1 cellular context compared by ENCODE assay signal in the genomic region with DNA sequence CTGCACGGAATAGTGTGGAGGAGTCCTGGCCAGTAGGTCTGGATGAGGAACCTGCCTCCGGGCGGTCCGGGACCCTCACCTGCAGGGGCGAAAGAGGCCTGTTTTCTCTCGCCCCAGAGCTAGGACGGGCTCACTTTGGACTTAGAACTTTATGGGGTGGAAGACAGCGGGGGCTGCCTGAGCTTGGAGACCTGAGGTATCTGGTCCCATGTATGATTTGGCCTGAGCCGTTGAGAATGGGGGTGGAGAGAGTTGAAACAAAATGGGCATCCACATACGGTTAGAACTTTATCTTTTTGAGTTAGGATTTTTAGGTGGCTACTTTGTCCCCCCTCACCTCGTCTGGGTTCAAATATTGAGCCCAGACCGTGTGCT.
TF ChIP-seq lines count a peak whose summit lies in the region.

No MANE protein-coding gene starts in this region.

TF ChIP-seq in HEK293, 187 proteins besides CTCF, POLR2A, EP300 and RAD21 (continued from another document):
- TF ChIP-seq, protein P1, sequence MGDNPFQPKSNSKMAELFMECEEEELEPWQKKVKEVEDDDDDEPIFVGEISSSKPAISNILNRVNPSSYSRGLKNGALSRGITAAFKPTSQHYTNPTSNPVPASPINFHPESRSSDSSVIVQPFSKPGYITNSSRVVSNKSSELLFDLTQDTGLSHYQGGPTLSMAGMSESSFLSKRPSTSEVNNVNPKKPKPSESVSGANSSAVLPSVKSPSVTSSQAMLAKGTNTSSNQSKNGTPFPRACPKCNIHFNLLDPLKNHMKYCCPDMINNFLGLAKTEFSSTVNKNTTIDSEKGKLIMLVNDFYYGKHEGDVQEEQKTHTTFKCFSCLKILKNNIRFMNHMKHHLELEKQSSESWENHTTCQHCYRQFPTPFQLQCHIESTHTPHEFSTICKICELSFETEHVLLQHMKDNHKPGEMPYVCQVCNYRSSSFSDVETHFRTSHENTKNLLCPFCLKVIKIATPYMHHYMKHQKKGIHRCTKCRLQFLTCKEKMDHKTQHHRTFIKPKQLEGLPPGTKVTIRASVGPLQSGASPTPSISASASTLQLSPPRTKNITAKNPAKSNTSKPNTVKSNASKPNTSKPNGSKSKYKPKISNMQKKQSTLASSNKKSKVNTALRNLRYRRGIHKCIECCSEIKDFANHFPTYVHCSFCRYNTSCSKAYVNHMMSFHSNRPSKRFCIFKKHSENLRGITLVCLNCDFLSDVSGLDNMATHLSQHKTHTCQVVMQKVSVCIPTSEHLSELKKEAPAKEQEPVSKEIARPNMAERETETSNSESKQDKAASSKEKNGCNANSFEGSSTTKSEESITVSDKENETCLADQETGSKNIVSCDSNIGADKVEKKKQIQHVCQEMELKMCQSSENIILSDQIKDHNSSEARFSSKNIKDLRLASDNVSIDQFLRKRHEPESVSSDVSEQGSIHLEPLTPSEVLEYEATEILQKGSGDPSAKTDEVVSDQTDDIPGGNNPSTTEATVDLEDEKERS (tag by site-specific recombination; IDR thresholded peaks at IDR 0.05), result no peak
- TF ChIP-seq ZNF138 (tag by site-specific recombination; IDR thresholded peaks at IDR 0.05; ENCODE audit: borderline replicate concordance), result 0 out of 2 replicates have a peak, but pooled peaks have one; percentile 61
- TF ChIP-seq ZSCAN30 (tag by site-specific recombination; IDR thresholded peaks at IDR 0.05), result peak; percentile 5; the same call in 1 of the 2 replicates
- TF ChIP-seq BCL6B (tag by site-specific recombination; IDR thresholded peaks at IDR 0.05), result no peak
- TF ChIP-seq ZNF600 (tag by site-specific recombination; IDR thresholded peaks at IDR 0.05), result peak; percentile 82
- TF ChIP-seq BCL11B (tag by site-specific recombination; IDR thresholded peaks at IDR 0.05; ENCODE audit: low read depth), result 0 out of 2 replicates have a peak, but pooled peaks have one; percentile 58
- no peak for TF ChIP-seq ZNF280C (tag by site-specific recombination; IDR thresholded peaks at IDR 0.05)
- TF ChIP-seq ZFP37 (tag by site-specific recombination; IDR thresholded peaks at IDR 0.05), result 0 out of 2 replicates have a peak, but pooled peaks have one; percentile 56
- no peak for TF ChIP-seq KLF7 (tag by site-specific recombination; IDR thresholded peaks at IDR 0.05; ENCODE audit: borderline replicate concordance)
TF ChIP-seq in HEK293: peak in this region for 7.
